Comparison of ENCODE assay signal across 1 cellular context in genomic region chr6:109369724-109370123, GRCh38.
TF ChIP-seq lines count a peak whose summit lies in the region.

No MANE protein-coding gene starts in this region.

TF ChIP-seq in A549, 52 proteins besides CTCF, POLR2A, EP300 and RAD21:
- no peak for TF ChIP-seq EHF (CRISPR knock-in tag; IDR thresholded peaks at IDR 0.05)
- peak; percentile 54 for TF ChIP-seq MAFK (IDR thresholded peaks at IDR 0.05; ENCODE audit: partially characterized antibody)
